ENCODE assay signal across 21 cellular contexts in the genomic region with DNA sequence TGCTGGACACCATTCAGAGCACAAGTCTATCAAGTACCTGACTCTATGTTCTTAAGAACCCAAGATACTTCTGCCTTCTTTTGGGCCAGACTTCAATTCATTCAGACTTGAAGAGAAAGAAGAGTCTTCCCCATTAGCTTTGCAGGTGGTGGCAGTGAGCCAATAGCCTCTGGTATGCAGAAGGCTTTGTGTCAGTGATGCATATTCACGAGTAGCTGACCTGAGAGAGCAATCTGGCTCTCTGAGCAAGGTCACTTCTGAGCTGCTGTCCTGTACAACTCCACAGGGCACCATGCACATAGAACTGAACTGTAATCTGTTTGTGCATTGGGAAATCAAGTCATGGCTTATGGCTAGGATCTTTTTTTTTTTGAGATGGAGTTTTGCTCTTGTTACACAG. TPM values are rescaled to one million over a fixed set of nuclear protein-coding genes. Genes with fewer than 3 reads are reported as not detected.
DNase-seq lines count a peak whose midpoint lies in the region; ATAC-seq and TF ChIP-seq lines count a peak whose summit lies in the region.
"Had no signal": no experiment of that assay in that cellular context is flagged by ENCODE, and none has a peak within 500 bp of the region (broad histone marks: within the 10 kb centered on the region; RNA-seq: fewer than 3 reads in every experiment).

No MANE protein-coding gene starts in this region.

- ATAC-seq in GM21515 (IDR thresholded peaks at IDR 0.05; ENCODE audit: unreplicated experiment): peak; percentile 39
- no peak for ATAC-seq in GM19324 (IDR thresholded peaks at IDR 0.05; ENCODE audit: low FRiP score, unreplicated experiment)
- no peak for ATAC-seq in GM21360 (IDR thresholded peaks at IDR 0.05; ENCODE audit: unreplicated experiment)
- ATAC-seq: K562 had no signal

- H3K9me3 Mint-ChIP-seq in HFFc6: no peaks in the 10 kb centered on the region
- H3K9me3 Mint-ChIP-seq: activated CD4-positive, alpha-beta T cell treated with anti-CD3 and anti-CD28 coated beads, Interleukin-2, amount 10 ng/mL, durations not matched to agents 7 days and 5 days; activated naive CD4-positive, alpha-beta T cell treated with anti-CD3 and anti-CD28 coated beads, Interleukin-2, amount 50 U/mL, for 72 hours; activated T-cell treated with anti-CD3 and anti-CD28 coated beads, Interleukin-2, amount 50 U/mL, for 24 hours; central memory CD8-positive, alpha-beta T cell; mesothelial cell of epicardium had no signal

- no peaks in the 10 kb centered on the region for H3K36me3 Mint-ChIP-seq in HFFc6 (ENCODE audit: low read depth)
- H3K36me3 Mint-ChIP-seq: activated naive CD4-positive, alpha-beta T cell treated with anti-CD3 and anti-CD28 coated beads, Interleukin-2, amount 50 U/mL, for 72 hours; mesothelial cell of epicardium had no signal

- no peak overlapping the region for H3K4me3 Mint-ChIP-seq in HFFc6
- H3K4me3 Mint-ChIP-seq: activated CD4-positive, alpha-beta T cell treated with anti-CD3 and anti-CD28 coated beads, Interleukin-2, amount 10 ng/mL, durations not matched to agents 7 days and 5 days; activated T-cell treated with anti-CD3 and anti-CD28 coated beads, Interleukin-2, amount 50 U/mL, for 24 hours; central memory CD8-positive, alpha-beta T cell; mesothelial cell of epicardium had no signal

- no peak for TF ChIP-seq CTCF in fibroblast of pulmonary artery (IDR thresholded peaks at IDR 0.05; ENCODE audit: low read length, missing control alignments)
- TF ChIP-seq CTCF in HFFc6 (IDR thresholded peaks at IDR 0.05): no peak

- no peaks in the 10 kb centered on the region for H3K4me1 Mint-ChIP-seq in HFFc6 (ENCODE audit: low read depth)
- H3K4me1 Mint-ChIP-seq: central memory CD8-positive, alpha-beta T cell had no signal

- H3K27ac Mint-ChIP-seq in HFFc6: no peak overlapping the region
- H3K27ac Mint-ChIP-seq: activated CD4-positive, alpha-beta T cell treated with anti-CD3 and anti-CD28 coated beads, Interleukin-2, amount 10 ng/mL, durations not matched to agents 7 days and 5 days; activated naive CD4-positive, alpha-beta T cell treated with anti-CD3 and anti-CD28 coated beads, Interleukin-2, amount 50 U/mL, for 72 hours; activated T-cell treated with anti-CD3 and anti-CD28 coated beads, Interleukin-2, amount 50 U/mL, for 24 hours; mesothelial cell of epicardium had no signal

- H3K4me3 ChIP-seq in fibroblast of pulmonary artery (replicated peaks; ENCODE audit: low read depth, low read length): no peak overlapping the region
- H3K4me3 ChIP-seq: K562, sigmoid colon, thoracic aorta had no signal

- H3K27me3 Mint-ChIP-seq in HFFc6 (ENCODE audit: insufficient read depth): peaks cover 20% of the 10 kb centered on the region
- H3K27me3 Mint-ChIP-seq: activated T-cell treated with anti-CD3 and anti-CD28 coated beads, Interleukin-2, amount 50 U/mL, for 24 hours; central memory CD8-positive, alpha-beta T cell had no signal

- DNase-seq in EH (ENCODE audit: low read depth) (peak; percentile 12), RPMI7951 (ENCODE audit: low read depth) (peak; percentile 7), fibroblast of pulmonary artery (ENCODE audit: low read depth) (peak; percentile 18), HFFc6 (no peak), HCEC 1CT (no peak)
- DNase-seq: activated CD4-positive, alpha-beta T cell treated with anti-CD3 and anti-CD28 coated beads, Interleukin-2, amount 10 ng/mL, durations not matched to agents 7 days and 5 days; activated T-cell treated with anti-CD3 and anti-CD28 coated beads, Interleukin-2, amount 50 U/mL, for 24 hours; Calu3; foreskin melanocyte; NCI-H1417 treated with DMSO at 0.1 percent for 48 hours; sigmoid colon; stimulated activated CD4-positive, alpha-beta T cell treated with anti-CD3 and anti-CD28 coated beads, Interleukin-2, amount 100 ng/mL, for 48 hours; T1000 had no signal

RNA-seq across cellular contexts. Expression of a gene that starts 39.9 kb away (rescaled TPM):
- total RNA-seq in RPMI7951 (2014; rRNA removed; shearing (Covaris generic)): not detected in 2 replicates
- not detected for total RNA-seq in HFFc6 (2021; fragmentation: NEBNext Ultra II Directional; extraction: Animal tissue kit (Norgen Biotek cat#: 25700))
- total RNA-seq: Calu3, K562, mesothelial cell of epicardium, thoracic aorta had no signal

RNA-seq across cellular contexts. Expression of a gene that starts 46.3 kb away (rescaled TPM):
- 20.0 and 27.8 TPM in 2 replicates for total RNA-seq in RPMI7951 (2014; rRNA removed; shearing (Covaris generic))
- 10 to 100 TPM; 48.0 to 53.4 (median 52.1) TPM for total RNA-seq in HFFc6 (2021; fragmentation: NEBNext Ultra II Directional; extraction: Animal tissue kit (Norgen Biotek cat#: 25700))

Comparison
In these comparisons a context has a peak if more than half of its experiments do, and no peak if none do; other contexts are left out.
1. DNase-seq: peak in EH (single experiment), RPMI7951 (single experiment) and fibroblast of pulmonary artery (single experiment); none in HFFc6 (single experiment) and HCEC 1CT (single experiment).